ENCODE assay signal across 2 cellular contexts in the genomic region with DNA sequence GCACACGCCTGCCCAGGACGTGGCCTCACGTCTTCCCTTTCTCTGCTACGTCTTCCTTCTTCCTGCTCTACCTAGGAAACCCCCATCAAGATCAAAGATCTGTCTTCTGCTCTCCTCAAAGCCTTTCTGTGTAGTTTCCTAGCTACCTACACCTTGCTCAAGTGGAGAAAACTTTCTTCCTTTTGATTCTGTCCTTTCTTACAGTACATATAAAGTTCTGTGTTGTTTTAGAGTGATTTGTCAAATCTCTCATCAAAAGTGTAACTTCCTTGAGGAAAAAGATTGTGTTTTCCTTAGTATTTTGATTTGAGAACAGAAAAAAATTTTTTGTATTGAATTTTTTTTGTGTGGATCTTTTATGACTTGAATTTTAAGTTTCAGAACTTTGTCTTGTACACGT.
TF ChIP-seq lines count a peak whose summit lies in the region.

No MANE protein-coding gene starts in this region.

TF ChIP-seq in K562, 482 proteins besides CTCF, POLR2A, EP300 and RAD21 (continues in another document):
- TF ChIP-seq MYBL2 (IDR thresholded peaks at IDR 0.05; ENCODE audit: low read depth), result no peak
- no peak for TF ChIP-seq MYBL2 (CRISPR knock-in tag; IDR thresholded peaks at IDR 0.05; ENCODE audit: borderline replicate concordance)
- TF ChIP-seq, protein P1, sequence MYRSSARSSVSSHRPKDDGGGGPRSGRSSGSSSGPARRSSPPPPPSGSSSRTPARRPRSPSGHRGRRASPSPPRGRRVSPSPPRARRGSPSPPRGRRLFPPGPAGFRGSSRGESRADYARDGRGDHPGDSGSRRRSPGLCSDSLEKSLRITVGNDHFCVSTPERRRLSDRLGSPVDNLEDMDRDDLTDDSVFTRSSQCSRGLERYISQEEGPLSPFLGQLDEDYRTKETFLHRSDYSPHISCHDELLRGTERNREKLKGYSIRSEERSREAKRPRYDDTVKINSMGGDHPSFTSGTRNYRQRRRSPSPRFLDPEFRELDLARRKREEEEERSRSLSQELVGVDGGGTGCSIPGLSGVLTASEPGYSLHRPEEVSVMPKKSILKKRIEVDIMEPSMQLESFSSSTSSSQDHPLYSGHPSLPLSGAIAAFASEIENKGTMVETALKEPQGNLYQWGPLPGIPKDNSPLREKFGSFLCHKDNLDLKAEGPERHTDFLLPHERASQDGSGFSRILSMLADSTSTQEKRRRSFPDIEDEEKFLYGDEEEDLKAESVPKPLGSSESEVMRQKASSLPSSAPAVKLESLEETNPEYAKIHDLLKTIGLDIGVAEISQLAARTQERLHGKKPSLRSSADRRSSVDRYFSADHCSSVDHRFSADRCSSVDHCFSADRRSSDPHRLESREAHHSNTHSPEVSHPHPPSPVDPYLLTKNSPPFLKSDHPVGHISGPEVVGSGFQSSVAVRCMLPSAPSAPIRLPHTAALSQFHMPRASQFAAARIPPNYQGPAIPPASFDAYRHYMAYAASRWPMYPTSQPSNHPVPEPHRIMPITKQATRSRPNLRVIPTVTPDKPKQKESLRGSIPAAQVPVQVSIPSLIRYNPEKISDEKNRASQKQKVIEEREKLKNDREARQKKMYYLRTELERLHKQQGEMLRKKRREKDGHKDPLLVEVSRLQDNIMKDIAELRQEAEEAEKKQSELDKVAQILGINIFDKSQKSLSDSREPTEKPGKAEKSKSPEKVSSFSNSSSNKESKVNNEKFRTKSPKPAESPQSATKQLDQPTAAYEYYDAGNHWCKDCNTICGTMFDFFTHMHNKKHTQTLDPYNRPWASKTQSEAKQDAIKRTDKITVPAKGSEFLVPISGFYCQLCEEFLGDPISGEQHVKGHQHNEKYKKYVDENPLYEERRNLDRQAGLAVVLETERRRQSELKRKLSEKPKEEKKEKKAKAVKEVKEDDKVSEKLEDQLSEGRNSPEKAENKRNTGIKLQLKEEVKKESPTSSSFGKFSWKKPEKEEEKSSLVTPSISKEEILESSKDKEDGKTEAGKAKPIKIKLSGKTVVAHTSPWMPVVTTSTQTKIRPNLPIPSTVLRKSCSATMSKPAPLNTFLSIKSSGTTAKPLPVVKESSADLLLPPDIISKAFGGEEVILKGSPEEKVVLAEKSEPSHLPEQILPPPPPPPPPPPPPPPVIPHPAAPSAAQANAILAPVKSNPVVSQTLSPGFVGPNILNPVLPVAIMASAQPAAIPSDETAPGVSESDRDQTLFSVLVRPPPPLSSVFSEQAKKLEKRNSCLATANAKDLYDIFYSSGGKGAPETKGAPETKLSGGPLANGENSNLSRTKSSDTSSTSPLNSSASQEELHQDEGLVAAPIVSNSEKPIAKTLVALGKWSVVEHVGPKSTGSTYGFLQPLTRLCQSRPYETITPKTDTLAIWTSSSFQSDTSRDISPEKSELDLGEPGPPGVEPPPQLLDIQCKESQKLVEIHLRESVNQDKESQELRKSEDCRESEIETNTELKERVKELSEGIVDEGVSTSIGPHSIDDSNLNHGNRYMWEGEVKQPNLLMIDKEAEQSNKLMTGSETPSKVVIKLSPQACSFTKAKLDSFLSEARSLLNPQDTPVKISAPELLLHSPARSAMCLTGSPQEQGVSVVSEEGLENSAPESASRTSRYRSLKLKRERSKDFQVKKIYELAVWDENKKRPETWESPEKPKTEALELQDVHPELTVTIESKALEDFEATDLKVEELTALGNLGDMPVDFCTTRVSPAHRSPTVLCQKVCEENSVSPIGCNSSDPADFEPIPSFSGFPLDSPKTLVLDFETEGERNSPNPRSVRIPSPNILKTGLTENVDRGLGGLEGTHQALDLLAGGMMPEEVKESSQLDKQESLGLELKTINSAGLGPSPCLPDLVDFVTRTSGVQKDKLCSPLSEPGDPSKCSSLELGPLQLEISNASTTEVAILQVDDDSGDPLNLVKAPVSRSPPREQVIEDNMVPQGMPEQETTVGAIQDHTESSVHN (IDR thresholded peaks at IDR 0.05; ENCODE audit: borderline replicate concordance in 1 of 2, low read depth in 1 of 2), result no peak
- TF ChIP-seq, protein P2, sequence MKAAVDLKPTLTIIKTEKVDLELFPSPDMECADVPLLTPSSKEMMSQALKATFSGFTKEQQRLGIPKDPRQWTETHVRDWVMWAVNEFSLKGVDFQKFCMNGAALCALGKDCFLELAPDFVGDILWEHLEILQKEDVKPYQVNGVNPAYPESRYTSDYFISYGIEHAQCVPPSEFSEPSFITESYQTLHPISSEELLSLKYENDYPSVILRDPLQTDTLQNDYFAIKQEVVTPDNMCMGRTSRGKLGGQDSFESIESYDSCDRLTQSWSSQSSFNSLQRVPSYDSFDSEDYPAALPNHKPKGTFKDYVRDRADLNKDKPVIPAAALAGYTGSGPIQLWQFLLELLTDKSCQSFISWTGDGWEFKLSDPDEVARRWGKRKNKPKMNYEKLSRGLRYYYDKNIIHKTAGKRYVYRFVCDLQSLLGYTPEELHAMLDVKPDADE (conservative IDR thresholded peaks at IDR 0.05; ENCODE audit: control insufficient read depth, low read depth, low read length), result no peak
- no peak for TF ChIP-seq L3MBTL2 (IDR thresholded peaks at IDR 0.05)

TF ChIP-seq in HEK293T, 16 proteins besides CTCF, POLR2A, EP300 and RAD21:
- TF ChIP-seq SP1 (IDR thresholded peaks at IDR 0.05) (no peak), SUZ12 (IDR thresholded peaks at IDR 0.05) (no peak), NFRKB (IDR thresholded peaks at IDR 0.05) (no peak), L3MBTL2 (conservative IDR thresholded peaks at IDR 0.05) (no peak), ELF4 (IDR thresholded peaks at IDR 0.05) (no peak), BHLHE40 (IDR thresholded peaks at IDR 0.05; ENCODE audit: borderline replicate concordance) (no peak), HDGF (IDR thresholded peaks at IDR 0.05; ENCODE audit: borderline replicate concordance) (no peak), TARDBP (IDR thresholded peaks at IDR 0.05) (no peak), ZNF384 (IDR thresholded peaks at IDR 0.05) (no peak), CTBP1 (IDR thresholded peaks at IDR 0.05; ENCODE audit: borderline replicate concordance) (no peak), FOXK2 (IDR thresholded peaks at IDR 0.05) (no peak), ARNT (IDR thresholded peaks at IDR 0.05) (no peak), FOXA1 (IDR thresholded peaks at IDR 0.05) (no peak), LEF1 (IDR thresholded peaks at IDR 0.05; ENCODE audit: borderline replicate concordance) (no peak)
- TF ChIP-seq, protein P3, sequence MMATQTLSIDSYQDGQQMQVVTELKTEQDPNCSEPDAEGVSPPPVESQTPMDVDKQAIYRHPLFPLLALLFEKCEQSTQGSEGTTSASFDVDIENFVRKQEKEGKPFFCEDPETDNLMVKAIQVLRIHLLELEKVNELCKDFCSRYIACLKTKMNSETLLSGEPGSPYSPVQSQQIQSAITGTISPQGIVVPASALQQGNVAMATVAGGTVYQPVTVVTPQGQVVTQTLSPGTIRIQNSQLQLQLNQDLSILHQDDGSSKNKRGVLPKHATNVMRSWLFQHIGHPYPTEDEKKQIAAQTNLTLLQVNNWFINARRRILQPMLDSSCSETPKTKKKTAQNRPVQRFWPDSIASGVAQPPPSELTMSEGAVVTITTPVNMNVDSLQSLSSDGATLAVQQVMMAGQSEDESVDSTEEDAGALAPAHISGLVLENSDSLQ (IDR thresholded peaks at IDR 0.05), result no peak
